In the genomic region with DNA sequence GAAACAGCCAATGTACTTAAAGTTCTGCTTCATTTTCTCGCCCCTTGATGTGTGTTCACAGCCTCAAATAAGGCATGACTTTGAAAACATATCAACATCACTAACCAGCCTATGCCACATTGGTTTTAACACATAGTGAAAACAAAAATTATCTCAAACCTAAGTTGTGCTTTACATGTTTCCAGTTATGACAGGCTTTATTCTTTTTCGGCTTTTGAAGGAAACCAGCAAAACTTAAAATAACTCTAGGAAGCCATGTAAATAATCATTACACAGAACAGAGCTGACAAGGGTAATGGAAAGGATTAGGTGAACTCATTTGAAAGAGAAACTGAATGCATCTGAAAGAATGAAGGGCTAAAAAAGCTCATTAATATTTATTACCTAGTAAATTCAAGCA, we compare ENCODE assay signal across 15 cellular contexts.
DNase-seq lines count a peak whose midpoint lies in the region; ATAC-seq lines count a peak whose summit lies in the region.
"Had no signal": no experiment of that assay in that cellular context is flagged by ENCODE, and none has a peak within 500 bp of the region (broad histone marks: within the 10 kb centered on the region; RNA-seq: fewer than 3 reads in every experiment).

No MANE protein-coding gene starts in this region.

- DNase-seq in NOMO-1 treated with DMSO at 0.1 percent for 48 hours (lab: John Stamatoyannopoulos, UW; ENCODE audit: unreplicated experiment) (no peak), NCI-H1436 (lab: John Stamatoyannopoulos, UW) (no peak), NCI-H526 (lab: John Stamatoyannopoulos, UW) (no peak)
- DNase-seq in T-helper 2 cell treated with Interferon-gamma antibody and Interleukin-4, amounts not matched to agents 5 μg/mL and 100 μg/mL, for 36 hours (ENCODE audit: low spot score) = no peak
- DNase-seq: activated T-cell treated with anti-CD3 and anti-CD28 coated beads, Interleukin-2, amount 50 U/mL, for 24 hours; amniotic stem cell; heart left ventricle; naive B cell; NCI-H510A treated with DMSO at 0.1 percent for 48 hours; stimulated activated CD4-positive, alpha-beta T cell treated with anti-CD3 and anti-CD28 coated beads, Interleukin-2, amount 100 ng/mL, for 24 hours; upper lobe of left lung had no signal

- H3K4me3 Mint-ChIP-seq in T-helper 2 cell treated with Interferon-gamma antibody and Interleukin-4, amounts not matched to agents 5 μg/mL and 100 μg/mL, for 36 hours = no peak overlapping the region
- H3K4me3 Mint-ChIP-seq: activated T-cell treated with anti-CD3 and anti-CD28 coated beads, Interleukin-2, amount 50 U/mL, for 24 hours; naive B cell had no signal

- H3K27me3 Mint-ChIP-seq in T-helper 2 cell treated with Interferon-gamma antibody and Interleukin-4, amounts not matched to agents 5 μg/mL and 100 μg/mL, for 36 hours (ENCODE audit: low read depth) = no peaks in the 10 kb centered on the region
- H3K27me3 Mint-ChIP-seq: activated T-cell treated with anti-CD3 and anti-CD28 coated beads, Interleukin-2, amount 50 U/mL, for 24 hours; naive B cell had no signal

- no peaks in the 10 kb centered on the region for H3K9me3 Mint-ChIP-seq in T-helper 2 cell treated with Interferon-gamma antibody and Interleukin-4, amounts not matched to agents 5 μg/mL and 100 μg/mL, for 36 hours

- H3K4me1 Mint-ChIP-seq in T-helper 2 cell treated with Interferon-gamma antibody and Interleukin-4, amounts not matched to agents 5 μg/mL and 100 μg/mL, for 36 hours (ENCODE audit: low read depth) = no peaks in the 10 kb centered on the region
- H3K4me1 Mint-ChIP-seq: naive B cell had no signal

- no peaks in the 10 kb centered on the region for H3K36me3 Mint-ChIP-seq in T-helper 2 cell treated with Interferon-gamma antibody and Interleukin-4, amounts not matched to agents 5 μg/mL and 100 μg/mL, for 36 hours (ENCODE audit: low read depth)
- H3K36me3 Mint-ChIP-seq: naive B cell had no signal

- H3K27ac Mint-ChIP-seq in T-helper 2 cell treated with Interferon-gamma antibody and Interleukin-4, amounts not matched to agents 5 μg/mL and 100 μg/mL, for 36 hours = no peak overlapping the region
- H3K27ac Mint-ChIP-seq: activated T-cell treated with anti-CD3 and anti-CD28 coated beads, Interleukin-2, amount 50 U/mL, for 24 hours; naive B cell had no signal

- ATAC-seq in GM18508 (IDR thresholded peaks at IDR 0.05; ENCODE audit: insufficient read depth, unreplicated experiment) (peak; percentile 71), GM19468 (IDR thresholded peaks at IDR 0.05; ENCODE audit: extremely low read depth, unreplicated experiment) (peak; percentile 7), HG02938 (IDR thresholded peaks at IDR 0.05; ENCODE audit: unreplicated experiment) (peak; percentile 69), HG03558 (IDR thresholded peaks at IDR 0.05; ENCODE audit: extremely low read depth, unreplicated experiment) (peak; percentile 58)
- ATAC-seq: heart left ventricle had no signal

Comparison
In these comparisons a context has a peak if more than half of its experiments do, and no peak if none do; other contexts are left out.
1. ATAC-seq: peak in every context shown above with its lines; median percentile 71 in GM18508; 69 in HG02938; 58 in HG03558; 7 in GM19468.